2 cellular contexts compared by ENCODE assay signal in the genomic region with DNA sequence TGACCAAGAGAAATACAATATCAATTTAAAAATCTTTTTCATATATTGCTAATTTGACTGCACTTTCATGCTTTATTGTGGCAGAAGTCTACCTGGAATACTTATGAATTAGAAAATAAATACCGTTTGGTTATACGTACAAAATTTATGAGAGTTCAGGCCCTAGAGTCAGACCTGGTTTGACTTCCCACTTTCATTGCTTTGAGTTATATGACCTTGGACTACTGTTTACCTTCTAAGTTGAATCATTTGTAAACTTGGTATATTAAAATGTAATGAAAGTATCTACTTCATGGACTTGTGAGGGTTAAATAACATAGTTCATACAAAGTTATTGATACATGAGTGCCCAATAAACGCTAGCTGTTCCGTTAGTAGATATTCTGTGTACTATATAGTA.
TF ChIP-seq lines count a peak whose summit lies in the region.

No MANE protein-coding gene starts in this region.

TF ChIP-seq in IMR-90, 13 proteins besides CTCF, POLR2A, EP300 and RAD21:
- no peak for TF ChIP-seq FOS (IDR thresholded peaks at IDR 0.05; ENCODE audit: low read depth, low read length)
- TF ChIP-seq, protein P1, sequence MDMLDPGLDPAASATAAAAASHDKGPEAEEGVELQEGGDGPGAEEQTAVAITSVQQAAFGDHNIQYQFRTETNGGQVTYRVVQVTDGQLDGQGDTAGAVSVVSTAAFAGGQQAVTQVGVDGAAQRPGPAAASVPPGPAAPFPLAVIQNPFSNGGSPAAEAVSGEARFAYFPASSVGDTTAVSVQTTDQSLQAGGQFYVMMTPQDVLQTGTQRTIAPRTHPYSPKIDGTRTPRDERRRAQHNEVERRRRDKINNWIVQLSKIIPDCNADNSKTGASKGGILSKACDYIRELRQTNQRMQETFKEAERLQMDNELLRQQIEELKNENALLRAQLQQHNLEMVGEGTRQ (IDR thresholded peaks at IDR 0.05; ENCODE audit: low read depth, low read length) = no peak
- no peak for TF ChIP-seq NFE2L2 (IDR thresholded peaks at IDR 0.05; ENCODE audit: low read depth, low read length)
- TF ChIP-seq SMC3 (IDR thresholded peaks at IDR 0.05; ENCODE audit: low read depth, low read length) = no peak
- TF ChIP-seq MAZ (IDR thresholded peaks at IDR 0.05; ENCODE audit: borderline replicate concordance, low read depth, low read length) = no peak
- no peak for TF ChIP-seq MAFK (IDR thresholded peaks at IDR 0.05; ENCODE audit: low read depth, low read length)
- TF ChIP-seq BHLHE40 (IDR thresholded peaks at IDR 0.05; ENCODE audit: low read depth, low read length) = no peak
- no peak for TF ChIP-seq CHD1 (IDR thresholded peaks at IDR 0.05; ENCODE audit: low read depth, low read length)
- TF ChIP-seq, protein P2, sequence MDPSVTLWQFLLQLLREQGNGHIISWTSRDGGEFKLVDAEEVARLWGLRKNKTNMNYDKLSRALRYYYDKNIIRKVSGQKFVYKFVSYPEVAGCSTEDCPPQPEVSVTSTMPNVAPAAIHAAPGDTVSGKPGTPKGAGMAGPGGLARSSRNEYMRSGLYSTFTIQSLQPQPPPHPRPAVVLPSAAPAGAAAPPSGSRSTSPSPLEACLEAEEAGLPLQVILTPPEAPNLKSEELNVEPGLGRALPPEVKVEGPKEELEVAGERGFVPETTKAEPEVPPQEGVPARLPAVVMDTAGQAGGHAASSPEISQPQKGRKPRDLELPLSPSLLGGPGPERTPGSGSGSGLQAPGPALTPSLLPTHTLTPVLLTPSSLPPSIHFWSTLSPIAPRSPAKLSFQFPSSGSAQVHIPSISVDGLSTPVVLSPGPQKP (IDR thresholded peaks at IDR 0.05; ENCODE audit: borderline replicate concordance, low read depth, low read length) = no peak
- TF ChIP-seq CEBPB (IDR thresholded peaks at IDR 0.05; ENCODE audit: low read depth, low read length) = no peak
- TF ChIP-seq MXI1 (IDR thresholded peaks at IDR 0.05; ENCODE audit: borderline replicate concordance, low read depth, low read length) = no peak
- no peak for TF ChIP-seq RFX5 (IDR thresholded peaks at IDR 0.05; ENCODE audit: low read depth, low read length)
- TF ChIP-seq RCOR1 (IDR thresholded peaks at IDR 0.05; ENCODE audit: insufficient replicate concordance, low read length) = no peak

TF ChIP-seq in K562, 482 proteins besides CTCF, POLR2A, EP300 and RAD21:
- TF ChIP-seq POLR2G (IDR thresholded peaks at IDR 0.05; ENCODE audit: low read depth, low read length) (peak; percentile 15; the same call in 1 of the 2 replicates), POLR2H (tag; IDR thresholded peaks at IDR 0.05; ENCODE audit: low read depth) (0 out of 2 replicates have a peak, but pooled peaks have one; percentile 42), HNRNPK (IDR thresholded peaks at IDR 0.05; ENCODE audit: low read depth, low read length, poor library complexity, severe bottlenecking) (no peak), ZNF197 (CRISPR knock-in tag; IDR thresholded peaks at IDR 0.05; ENCODE audit: low read depth) (0 out of 2 replicates have a peak, but pooled peaks have one; percentile 38)
